20 cellular contexts compared by ENCODE assay signal in the genomic region with DNA sequence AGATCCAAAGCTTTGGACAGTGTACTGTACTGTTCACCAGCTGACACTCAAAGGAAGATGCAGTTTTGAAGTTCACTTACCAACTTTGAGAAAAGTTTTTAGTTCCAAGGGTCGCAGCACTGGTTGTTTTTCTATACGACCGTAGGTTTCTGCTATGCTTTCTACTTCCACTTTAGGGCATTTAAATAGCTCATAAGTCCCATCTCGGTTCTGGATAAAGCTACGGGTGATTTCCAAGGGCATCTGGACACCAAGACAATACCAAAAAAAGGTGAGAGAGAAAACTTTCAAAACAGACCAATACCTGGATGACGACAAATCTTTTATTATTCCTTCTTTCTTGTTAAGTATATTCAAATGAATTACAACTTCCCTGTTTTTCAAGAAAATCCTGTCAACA. TPM values are rescaled to one million over a fixed set of nuclear protein-coding genes. Genes with fewer than 3 reads are reported as not detected.
A peak's percentile ranks its signal among the peaks of the same experiment; 100 is the strongest.
DNase-seq lines count a peak whose midpoint lies in the region; ATAC-seq and TF ChIP-seq lines count a peak whose summit lies in the region.
"Had no signal": no experiment of that assay in that cellular context is flagged by ENCODE, and none has a peak within 500 bp of the region (broad histone marks: within the 10 kb centered on the region; RNA-seq: fewer than 3 reads in every experiment).

No MANE protein-coding gene starts in this region.

- H3K4me3 ChIP-seq in SK-N-MC, result no peak overlapping the region
- no peak overlapping the region for H3K4me3 ChIP-seq in SJCRH30
- H3K4me3 ChIP-seq: lung, pancreas, right lobe of liver, testis, vagina had no signal

- H3K4me3 Mint-ChIP-seq in activated CD4-positive, alpha-beta memory T cell treated with anti-CD3 and anti-CD28 coated beads for 36 hours, result no peak overlapping the region
- no peak overlapping the region for H3K4me3 Mint-ChIP-seq in activated CD4-positive, alpha-beta memory T cell treated with anti-CD3 and anti-CD28 coated beads, Interleukin-2, amount 10 ng/mL, durations not matched to agents 7 days and 5 days
- no peak overlapping the region for H3K4me3 Mint-ChIP-seq in mesothelial cell of epicardium
- H3K4me3 Mint-ChIP-seq: activated B cell treated with CpG ODN at 0.5 μM for 24 hours had no signal

- no peaks in the 10 kb centered on the region for H3K4me1 ChIP-seq in SJCRH30
- H3K4me1 ChIP-seq: BE2C, pancreas, right lobe of liver, testis, vagina had no signal

- H3K36me3 ChIP-seq in SK-N-MC (ENCODE audit: insufficient read depth, low read length) (peaks cover 14% of the 10 kb centered on the region), SJCRH30 (peaks cover 37% of the 10 kb centered on the region)
- H3K36me3 ChIP-seq: BE2C had no signal

- H3K9ac ChIP-seq in SK-N-MC (ENCODE audit: insufficient read length), result no peak overlapping the region

- no peak for DNase-seq in activated CD4-positive, alpha-beta memory T cell treated with anti-CD3 and anti-CD28 coated beads for 36 hours
- no peak for DNase-seq in activated CD4-positive, alpha-beta memory T cell treated with anti-CD3 and anti-CD28 coated beads, Interleukin-2, amount 10 ng/mL, durations not matched to agents 7 days and 5 days
- no peak for DNase-seq in SK-N-MC (ENCODE audit: low read depth, low spot score)
- no peak for DNase-seq in mesothelial cell of epicardium (ENCODE audit: low spot score in 2 of 2, unreplicated experiment in 2 of 2)
- no peak for DNase-seq in SJCRH30
- DNase-seq in SKM-1 (lab: John Stamatoyannopoulos, UW; ENCODE audit: unreplicated experiment), result no peak
- DNase-seq in NCI-H1417 (lab: John Stamatoyannopoulos, UW), result no peak
- DNase-seq: activated B cell treated with CpG ODN at 0.5 μM for 24 hours; activated gamma-delta T cell treated with Interleukin-2 at 50 U/mL for 16 hours; BE2C; effector CD4-positive, alpha-beta T cell; EL; NCI-H1436 treated with DMSO at 0.1 percent for 48 hours; NCI-H2171 treated with DMSO at 0.1 percent for 48 hours; pancreas; right lobe of liver; testis had no signal

- TF ChIP-seq CTCF in mesothelial cell of epicardium (IDR thresholded peaks at IDR 0.05; ENCODE audit: unreplicated experiment), result no peak

- H3K27me3 ChIP-seq in SJCRH30, result no peaks in the 10 kb centered on the region
- H3K27me3 ChIP-seq: BE2C, pancreas, right lobe of liver, testis, vagina had no signal

- peak; percentile 7 for ATAC-seq in GM18907 (IDR thresholded peaks at IDR 0.05; ENCODE audit: unreplicated experiment)
- ATAC-seq: right lobe of liver had no signal

- intact Hi-C loops in activated CD4-positive, alpha-beta memory T cell treated with anti-CD3 and anti-CD28 coated beads for 36 hours (cut with micrococcal nuclease), result no loop called here

- POLR2A ChIA-PET in activated CD4-positive, alpha-beta memory T cell treated with anti-CD3 and anti-CD28 coated beads for 36 hours (lab: Charles Lee), result interaction anchor here (0.6 kb wide), 1 partner anchor 38 kb away, joined by 4 read pairs; no protein-coding TSS in a partner anchor
- POLR2A ChIA-PET in activated CD4-positive, alpha-beta memory T cell treated with anti-CD3 and anti-CD28 coated beads, Interleukin-2, amount 10 ng/mL, durations not matched to agents 7 days and 5 days (lab: Charles Lee), result interaction anchor here (1.2 kb wide), 1 partner anchor 73 kb away, joined by 4 read pairs; a partner anchor contains a TSS

- H3K9me3 Mint-ChIP-seq in activated CD4-positive, alpha-beta memory T cell treated with anti-CD3 and anti-CD28 coated beads for 36 hours, result no peaks in the 10 kb centered on the region
- no peaks in the 10 kb centered on the region for H3K9me3 Mint-ChIP-seq in activated CD4-positive, alpha-beta memory T cell treated with anti-CD3 and anti-CD28 coated beads, Interleukin-2, amount 10 ng/mL, durations not matched to agents 7 days and 5 days
- H3K9me3 Mint-ChIP-seq in mesothelial cell of epicardium, result no peaks in the 10 kb centered on the region
- H3K9me3 Mint-ChIP-seq: activated B cell treated with CpG ODN at 0.5 μM for 24 hours had no signal

- peak overlapping the region; percentile 16 for H3K27ac Mint-ChIP-seq in activated CD4-positive, alpha-beta memory T cell treated with anti-CD3 and anti-CD28 coated beads for 36 hours
- H3K27ac Mint-ChIP-seq in activated CD4-positive, alpha-beta memory T cell treated with anti-CD3 and anti-CD28 coated beads, Interleukin-2, amount 10 ng/mL, durations not matched to agents 7 days and 5 days, result no peak overlapping the region
- peak overlapping the region; percentile 41 for H3K27ac Mint-ChIP-seq in mesothelial cell of epicardium
- H3K27ac Mint-ChIP-seq: activated B cell treated with CpG ODN at 0.5 μM for 24 hours had no signal

- CTCF ChIA-PET in activated CD4-positive, alpha-beta memory T cell treated with anti-CD3 and anti-CD28 coated beads for 36 hours (lab: Charles Lee), result no interaction called here
- CTCF ChIA-PET in activated CD4-positive, alpha-beta memory T cell treated with anti-CD3 and anti-CD28 coated beads, Interleukin-2, amount 10 ng/mL, durations not matched to agents 7 days and 5 days (lab: Charles Lee), result interaction anchor here (1.1 kb wide), 1 partner anchor 17 kb away, joined by 3 read pairs; no protein-coding TSS in a partner anchor

- H3K9me3 ChIP-seq in SK-N-MC (ENCODE audit: low read depth, low read length) (no peaks in the 10 kb centered on the region), SJCRH30 (replicated peaks) (no peaks in the 10 kb centered on the region)
- H3K9me3 ChIP-seq: BE2C, pancreas, right lobe of liver, testis, vagina had no signal

- H3K27me3 Mint-ChIP-seq in activated CD4-positive, alpha-beta memory T cell treated with anti-CD3 and anti-CD28 coated beads for 36 hours, result no peaks in the 10 kb centered on the region
- H3K27me3 Mint-ChIP-seq in activated CD4-positive, alpha-beta memory T cell treated with anti-CD3 and anti-CD28 coated beads, Interleukin-2, amount 10 ng/mL, durations not matched to agents 7 days and 5 days, result no peaks in the 10 kb centered on the region
- no peaks in the 10 kb centered on the region for H3K27me3 Mint-ChIP-seq in mesothelial cell of epicardium (ENCODE audit: low read depth)
- H3K27me3 Mint-ChIP-seq: activated B cell treated with CpG ODN at 0.5 μM for 24 hours had no signal

- H3K4me1 Mint-ChIP-seq in activated CD4-positive, alpha-beta memory T cell treated with anti-CD3 and anti-CD28 coated beads for 36 hours (ENCODE audit: low read depth), result peaks cover 4% of the 10 kb centered on the region
- no peaks in the 10 kb centered on the region for H3K4me1 Mint-ChIP-seq in activated CD4-positive, alpha-beta memory T cell treated with anti-CD3 and anti-CD28 coated beads, Interleukin-2, amount 10 ng/mL, durations not matched to agents 7 days and 5 days
- no peaks in the 10 kb centered on the region for H3K4me1 Mint-ChIP-seq in mesothelial cell of epicardium
- H3K4me1 Mint-ChIP-seq: activated B cell treated with CpG ODN at 0.5 μM for 24 hours had no signal

- peaks cover 14% of the 10 kb centered on the region for H3K36me3 Mint-ChIP-seq in activated CD4-positive, alpha-beta memory T cell treated with anti-CD3 and anti-CD28 coated beads for 36 hours
- H3K36me3 Mint-ChIP-seq in activated CD4-positive, alpha-beta memory T cell treated with anti-CD3 and anti-CD28 coated beads, Interleukin-2, amount 10 ng/mL, durations not matched to agents 7 days and 5 days (ENCODE audit: low read depth), result peaks cover 12% of the 10 kb centered on the region
- H3K36me3 Mint-ChIP-seq in mesothelial cell of epicardium, result peaks cover 11% of the 10 kb centered on the region

- H3K27ac ChIP-seq in SK-N-MC (peak overlapping the region; percentile 16; the same call in 1 of the 2 replicates), SJCRH30 (no peak overlapping the region)
- H3K27ac ChIP-seq: pancreas, right lobe of liver, testis, vagina had no signal

RNA-seq across cellular contexts. Expression of a gene that starts 30.3 kb away (rescaled TPM):
- 10 to 100 TPM; 23.5 to 23.9 TPM for total RNA-seq in activated CD4-positive, alpha-beta memory T cell treated with anti-CD3 and anti-CD28 coated beads for 36 hours
- total RNA-seq in activated CD4-positive, alpha-beta memory T cell treated with anti-CD3 and anti-CD28 coated beads, Interleukin-2, amount 10 ng/mL, durations not matched to agents 7 days and 5 days, result 10 to 100 TPM; 28.8 to 32.2 TPM
- 17.8 to 20.6 TPM (median 19.5 TPM) in 3 replicates for total RNA-seq in mesothelial cell of epicardium
- 16.2 and 16.7 TPM in 2 replicates for total RNA-seq in SJCRH30 (2014; rRNA removed; shearing (Covaris generic))
